1 cellular context compared by ENCODE assay signal in genomic region chr2:28347193-28347592, GRCh38.
A peak's percentile ranks its signal among the peaks of the same experiment; 100 is the strongest.
TF ChIP-seq lines count a peak whose summit lies in the region.

No MANE protein-coding gene starts in this region.

TF ChIP-seq in HepG2, 621 proteins besides CTCF, POLR2A, EP300 and RAD21:
- TF ChIP-seq ZMYM3 (CRISPR knock-in tag; IDR thresholded peaks at IDR 0.05): peak; percentile 74
- TF ChIP-seq ZKSCAN1 (IDR thresholded peaks at IDR 0.05; ENCODE audit: low read length): 0 out of 2 replicates have a peak, but pooled peaks have one; percentile 18
- no peak for TF ChIP-seq PTBP1 (IDR thresholded peaks at IDR 0.05; ENCODE audit: low read depth, low read length, poor library complexity, severe bottlenecking)
- TF ChIP-seq LBX2 (CRISPR knock-in tag; IDR thresholded peaks at IDR 0.05; ENCODE audit: borderline replicate concordance): no peak
- TF ChIP-seq ZFP36 (IDR thresholded peaks at IDR 0.05; ENCODE audit: borderline replicate concordance, low read depth, low read length, partially characterized antibody): peak; percentile 97
